ENCODE assay signal across 1 cellular context in genomic region chr17:38701504-38702165, GRCh38.
A peak's percentile ranks its signal among the peaks of the same experiment; 100 is the strongest.
TF ChIP-seq lines count a peak whose summit lies in the region.

No MANE protein-coding gene starts in this region.

TF ChIP-seq in HepG2, 621 proteins besides CTCF, POLR2A, EP300 and RAD21 (continued from another document):
- no peak for TF ChIP-seq ZFP91 (CRISPR knock-in tag; IDR thresholded peaks at IDR 0.05; ENCODE audit: borderline replicate concordance)
- TF ChIP-seq PAWR (CRISPR knock-in tag; IDR thresholded peaks at IDR 0.05; ENCODE audit: borderline replicate concordance), result no peak
- TF ChIP-seq ZSCAN12 (CRISPR knock-in tag; IDR thresholded peaks at IDR 0.05), result peak; percentile 43; the same call in 1 of the 2 replicates
- no peak for TF ChIP-seq HOXD1 (CRISPR knock-in tag; IDR thresholded peaks at IDR 0.05)
- 0 out of 2 replicates have a peak, but pooled peaks have one; percentile 64 for TF ChIP-seq ZNF296 (CRISPR knock-in tag; conservative IDR thresholded peaks at IDR 0.05)
- no peak for TF ChIP-seq RAD51 (IDR thresholded peaks at IDR 0.05; ENCODE audit: borderline replicate concordance)
- no peak for TF ChIP-seq GPBP1L1 (CRISPR knock-in tag; IDR thresholded peaks at IDR 0.05)
- TF ChIP-seq RELA (CRISPR knock-in tag; IDR thresholded peaks at IDR 0.05), result no peak
- no peak for TF ChIP-seq ZNF558 (CRISPR knock-in tag; IDR thresholded peaks at IDR 0.05; ENCODE audit: borderline replicate concordance)
- no peak for TF ChIP-seq ZFP90 (CRISPR knock-in tag; IDR thresholded peaks at IDR 0.05; ENCODE audit: borderline replicate concordance)
- peak; percentile 83 for TF ChIP-seq ZNF414 (CRISPR knock-in tag; IDR thresholded peaks at IDR 0.05)
- 0 out of 2 replicates have a peak, but pooled peaks have one; percentile 28 for TF ChIP-seq RXRA (CRISPR knock-in tag; IDR thresholded peaks at IDR 0.05)
- TF ChIP-seq ELF3 (CRISPR knock-in tag; IDR thresholded peaks at IDR 0.05), result no peak
- TF ChIP-seq ZNF792 (CRISPR knock-in tag; IDR thresholded peaks at IDR 0.05), result no peak
- TF ChIP-seq ZKSCAN5 (CRISPR knock-in tag; IDR thresholded peaks at IDR 0.05), result no peak
- TF ChIP-seq GFI1 (CRISPR knock-in tag; IDR thresholded peaks at IDR 0.05; ENCODE audit: borderline replicate concordance), result no peak; the same call in 1 of the 2 replicates
- no peak for TF ChIP-seq ZNF20 (CRISPR knock-in tag; IDR thresholded peaks at IDR 0.05)
- 0 out of 2 replicates have a peak, but pooled peaks have one; percentile 63 for TF ChIP-seq ZMYM2 (CRISPR knock-in tag; IDR thresholded peaks at IDR 0.05)
- TF ChIP-seq NCOR1 (IDR thresholded peaks at IDR 0.05; ENCODE audit: borderline replicate concordance, low read length), result no peak
- TF ChIP-seq SATB2 (CRISPR knock-in tag; IDR thresholded peaks at IDR 0.05), result no peak; the same call in none of the 2 replicates
- 0 out of 2 replicates have a peak, but pooled peaks have one; percentile 6 for TF ChIP-seq MXD3 (CRISPR knock-in tag; IDR thresholded peaks at IDR 0.05)
- TF ChIP-seq RERE (CRISPR knock-in tag; IDR thresholded peaks at IDR 0.05; ENCODE audit: low read depth), result 0 out of 2 replicates have a peak, but pooled peaks have one; percentile 8
- TF ChIP-seq MAF1 (CRISPR knock-in tag; IDR thresholded peaks at IDR 0.05; ENCODE audit: borderline replicate concordance), result no peak
- TF ChIP-seq ZSCAN9 (CRISPR knock-in tag; IDR thresholded peaks at IDR 0.05; ENCODE audit: borderline replicate concordance), result no peak
- TF ChIP-seq BRF2 (CRISPR knock-in tag; IDR thresholded peaks at IDR 0.05), result no peak
- peak; percentile 94; the same call in 1 of the 2 replicates for TF ChIP-seq FOXO4 (CRISPR knock-in tag; conservative IDR thresholded peaks at IDR 0.05)
- TF ChIP-seq ZNF556 (CRISPR knock-in tag; IDR thresholded peaks at IDR 0.05; ENCODE audit: borderline replicate concordance), result no peak; the same call in 1 of the 2 replicates
- no peak for TF ChIP-seq SNRNP70 (IDR thresholded peaks at IDR 0.05; ENCODE audit: low read depth, low read length)
- TF ChIP-seq TARDBP (CRISPR knock-in tag; IDR thresholded peaks at IDR 0.05), result 0 out of 2 replicates have a peak, but pooled peaks have one; percentile 39
- no peak for TF ChIP-seq KLF11 (CRISPR knock-in tag; IDR thresholded peaks at IDR 0.05)
- no peak for TF ChIP-seq PRMT3 (CRISPR knock-in tag; IDR thresholded peaks at IDR 0.05; ENCODE audit: borderline replicate concordance, low read depth)
- TF ChIP-seq KDM3A (CRISPR knock-in tag; IDR thresholded peaks at IDR 0.05; ENCODE audit: low read depth), result no peak
- TF ChIP-seq ZNF362 (CRISPR knock-in tag; IDR thresholded peaks at IDR 0.05; ENCODE audit: borderline replicate concordance), result no peak
- TF ChIP-seq AHR (CRISPR knock-in tag; IDR thresholded peaks at IDR 0.05), result no peak
- TF ChIP-seq YEATS2 (CRISPR knock-in tag; IDR thresholded peaks at IDR 0.05; ENCODE audit: borderline replicate concordance), result no peak; the same call in 1 of the 2 replicates
- TF ChIP-seq HES4 (CRISPR knock-in tag; IDR thresholded peaks at IDR 0.05; ENCODE audit: borderline replicate concordance), result no peak
- TF ChIP-seq FIP1L1 (IDR thresholded peaks at IDR 0.05; ENCODE audit: borderline replicate concordance, insufficient read depth, low read depth, low read length), result no peak
- TF ChIP-seq ZNF510 (CRISPR knock-in tag; IDR thresholded peaks at IDR 0.05; ENCODE audit: low read depth), result no peak
- TF ChIP-seq RBM39 (IDR thresholded peaks at IDR 0.05; ENCODE audit: low read depth, low read length, poor library complexity, severe bottlenecking), result peak; percentile 18
- TF ChIP-seq ZNF484 (CRISPR knock-in tag; IDR thresholded peaks at IDR 0.05; ENCODE audit: borderline replicate concordance, low read depth), result no peak
- no peak for TF ChIP-seq TBX3 (IDR thresholded peaks at IDR 0.05; ENCODE audit: borderline replicate concordance)
- no peak for TF ChIP-seq HNF4A (CRISPR knock-in tag; IDR thresholded peaks at IDR 0.05)
- no peak for TF ChIP-seq ZNF549 (CRISPR knock-in tag; IDR thresholded peaks at IDR 0.05)
- TF ChIP-seq ATF6 (CRISPR knock-in tag; conservative IDR thresholded peaks at IDR 0.05), result no peak
- TF ChIP-seq SNAI1 (CRISPR knock-in tag; IDR thresholded peaks at IDR 0.05; ENCODE audit: borderline replicate concordance), result no peak
- TF ChIP-seq ZNF674 (CRISPR knock-in tag; IDR thresholded peaks at IDR 0.05; ENCODE audit: low read depth), result no peak
- peak; percentile 63 for TF ChIP-seq ZFX (CRISPR knock-in tag; IDR thresholded peaks at IDR 0.05; ENCODE audit: low read depth)
- TF ChIP-seq MAFF (IDR thresholded peaks at IDR 0.05; ENCODE audit: low read depth, low read length), result 0 out of 2 replicates have a peak, but pooled peaks have one; percentile 11
- TF ChIP-seq ZNF691 (CRISPR knock-in tag; IDR thresholded peaks at IDR 0.05; ENCODE audit: borderline replicate concordance, low read depth), result no peak
- TF ChIP-seq ARNTL (CRISPR knock-in tag; IDR thresholded peaks at IDR 0.05), result no peak
- TF ChIP-seq ZNF253 (CRISPR knock-in tag; IDR thresholded peaks at IDR 0.05; ENCODE audit: borderline replicate concordance), result no peak
- TF ChIP-seq ZSCAN31 (CRISPR knock-in tag; IDR thresholded peaks at IDR 0.05; ENCODE audit: low read depth), result no peak
- TF ChIP-seq MXD1 (CRISPR knock-in tag; IDR thresholded peaks at IDR 0.05), result no peak
